In the genomic region with DNA sequence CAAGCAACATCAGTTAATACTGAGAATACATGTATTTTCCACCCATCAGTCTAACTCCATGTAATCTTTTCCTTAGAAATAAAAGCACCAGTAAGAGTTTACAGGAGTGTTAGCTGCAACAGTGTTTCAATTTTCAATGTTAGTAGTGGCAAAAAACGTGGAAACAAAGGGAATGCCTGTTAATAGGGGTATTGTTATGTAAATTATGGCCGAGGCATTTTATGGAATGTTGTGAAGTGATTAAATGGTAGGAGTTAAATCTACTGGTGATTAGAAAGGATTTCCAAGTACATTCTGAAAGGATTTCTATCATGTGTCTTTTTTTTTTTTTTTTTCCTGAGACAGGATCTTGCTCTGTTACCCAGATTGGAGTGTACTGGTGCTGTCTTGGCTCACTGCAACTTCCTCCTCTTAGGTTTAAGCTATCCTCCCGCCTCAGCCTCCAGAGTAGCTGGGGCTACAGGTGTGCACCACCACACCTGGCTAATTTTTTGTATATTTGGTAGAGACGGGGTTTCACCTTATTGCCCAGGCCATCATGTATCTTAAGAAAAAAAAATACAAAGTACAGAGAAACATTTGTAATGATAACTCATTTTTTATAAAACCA, we compare ENCODE assay signal across 14 cellular contexts.
"Had no signal": no experiment of that assay in that cellular context is flagged by ENCODE, and none has a peak within 500 bp of the region (broad histone marks: within the 10 kb centered on the region; RNA-seq: fewer than 3 reads in every experiment).

No MANE protein-coding gene starts in this region.

- DNase-seq: activated CD4-positive, alpha-beta T cell treated with anti-CD3 and anti-CD28 coated beads for 48 hours; activated naive CD4-positive, alpha-beta T cell treated with anti-CD3 and anti-CD28 coated beads for 36 hours; caudate nucleus; colonic mucosa; effector CD8-positive, alpha-beta T cell; gastrocnemius medialis; naive thymus-derived CD8-positive, alpha-beta T cell; occipital lobe; psoas muscle; right lobe of liver; stimulated activated naive CD4-positive, alpha-beta T cell had no signal

- H3K27ac ChIP-seq: colonic mucosa, epithelial cell of prostate, gastrocnemius medialis, psoas muscle, right lobe of liver had no signal

- H3K27me3 Mint-ChIP-seq: naive thymus-derived CD8-positive, alpha-beta T cell had no signal

- H3K27me3 ChIP-seq: colonic mucosa, gastrocnemius medialis, right lobe of liver had no signal

- H3K27ac Mint-ChIP-seq: activated naive CD4-positive, alpha-beta T cell treated with anti-CD3 and anti-CD28 coated beads for 36 hours; activated T-helper 1 cell treated with anti-CD3 and anti-CD28 coated beads, Interleukin-12 subunit alpha, Interleukin-12 subunit beta, Interleukin-2, Interleukin-4 antibody, amounts not matched to agents 30 ng/mL and 10 ng/mL and 1 ng/mL, durations not matched to agents 14 hours and 24 hours and 36 hours; T-helper 1 cell treated with Interleukin-12 subunit alpha and Interleukin-12 subunit beta and Interleukin-4 antibody, amounts not matched to agents 30 μg/mL and 1 μg/mL, for 36 hours had no signal

- H3K9me3 ChIP-seq: colonic mucosa, gastrocnemius medialis, psoas muscle, right lobe of liver had no signal

- ATAC-seq: gastrocnemius medialis; naive thymus-derived CD8-positive, alpha-beta T cell; right lobe of liver had no signal

- H3K4me3 Mint-ChIP-seq: activated naive CD4-positive, alpha-beta T cell treated with anti-CD3 and anti-CD28 coated beads for 36 hours; activated T-helper 1 cell treated with anti-CD3 and anti-CD28 coated beads, Interleukin-12 subunit alpha, Interleukin-12 subunit beta, Interleukin-2, Interleukin-4 antibody, amounts not matched to agents 30 ng/mL and 10 ng/mL and 1 ng/mL, durations not matched to agents 14 hours and 24 hours and 36 hours; naive thymus-derived CD8-positive, alpha-beta T cell; T-helper 1 cell treated with Interleukin-12 subunit alpha and Interleukin-12 subunit beta and Interleukin-4 antibody, amounts not matched to agents 30 μg/mL and 1 μg/mL, for 36 hours had no signal
